ENCODE assay signal across 9 cellular contexts in genomic region chr4:54659213-54660144, GRCh38. TPM values are rescaled to one million over a fixed set of nuclear protein-coding genes. Genes with fewer than 3 reads are reported as not detected.
DNase-seq lines count a peak whose midpoint lies in the region; ATAC-seq, FAIRE-seq and TF ChIP-seq lines count a peak whose summit lies in the region.
"Had no signal": no experiment of that assay in that cellular context is flagged by ENCODE, and none has a peak within 500 bp of the region (broad histone marks: within the 10 kb centered on the region; RNA-seq: fewer than 3 reads in every experiment).

No MANE protein-coding gene starts in this region.

- H3K4me1 ChIP-seq in A549 (0 out of 3 replicates have a peak, but pooled peaks cover 3% of the 10 kb centered on the region), GM23338 (ENCODE audit: insufficient read depth) (peaks cover 37% of the 10 kb centered on the region), PC-9 (replicated peaks; ENCODE audit: insufficient read depth) (no peaks in the 10 kb centered on the region)

- peak overlapping the region; percentile 41 for H3K4me3 ChIP-seq in A549
- H3K4me3 ChIP-seq in GM23338: peak overlapping the region; percentile 96
- H3K4me3 ChIP-seq in PC-9: no peak overlapping the region

- no peak for TF ChIP-seq RAD21 in A549 (conservative IDR thresholded peaks at IDR 0.05 in 1 of 2, IDR thresholded peaks at IDR 0.05 in 1 of 2)

- no peaks in the 10 kb centered on the region for H3K9me3 ChIP-seq in A549
- H3K9me3 ChIP-seq in PC-9 (ENCODE audit: insufficient read depth, low read depth): no peaks in the 10 kb centered on the region

- H3K36me3 Mint-ChIP-seq in GM23338 (ENCODE audit: low read depth): no peaks in the 10 kb centered on the region; the same call in 2 of the 3 replicates
- H3K36me3 Mint-ChIP-seq in activated naive CD8-positive, alpha-beta T cell treated with anti-CD3 and anti-CD28 coated beads, Interleukin-2, amount 50 U/mL, for 24 hours (ENCODE audit: low read depth): peaks cover 1% of the 10 kb centered on the region
- no peaks in the 10 kb centered on the region for H3K36me3 Mint-ChIP-seq in immature natural killer cell
- H3K36me3 Mint-ChIP-seq in stimulated activated naive B cell treated with anti-CD40 and anti-IgM and Interleukin-4, amounts not matched to agents 10 μg/mL and 1 μg/mL and 100 μg/mL, for 72 hours: peaks cover 0 to 2% of the 10 kb centered on the region in 2 donors

- H3K27ac Mint-ChIP-seq in GM23338: no peak overlapping the region
- peak overlapping the region; percentile 32 for H3K27ac Mint-ChIP-seq in activated naive CD8-positive, alpha-beta T cell treated with anti-CD3 and anti-CD28 coated beads, Interleukin-2, amount 50 U/mL, for 24 hours
- H3K27ac Mint-ChIP-seq in immature natural killer cell: peak overlapping the region in 4 of 6 donors; percentile 12 to 42 (median 20)
- H3K27ac Mint-ChIP-seq in stimulated activated naive B cell treated with anti-CD40 and anti-IgM and Interleukin-4, amounts not matched to agents 10 μg/mL and 1 μg/mL and 100 μg/mL, for 72 hours: peak overlapping the region; percentile 42

- TF ChIP-seq CTCF in A549 (IDR thresholded peaks at IDR 0.05) (no peak), GM23338 (conservative IDR thresholded peaks at IDR 0.05; ENCODE audit: low read depth in 2 of 2) (no peak), PC-9 (conservative IDR thresholded peaks at IDR 0.05) (no peak)

- ATAC-seq in A549 (peak in 1 of 2 experiments; percentile 13; a peak in 1 of 6 replicates), GM23338 (no peak; the same call in 2 of the 3 replicates), GM21786 (IDR thresholded peaks at IDR 0.05; ENCODE audit: unreplicated experiment) (no peak), GM21390 (IDR thresholded peaks at IDR 0.05; ENCODE audit: unreplicated experiment) (no peak)
- no peak for ATAC-seq in activated naive CD8-positive, alpha-beta T cell treated with anti-CD3 and anti-CD28 coated beads, Interleukin-2, amount 50 U/mL, for 24 hours
- no peak for ATAC-seq in stimulated activated naive B cell treated with anti-CD40 and anti-IgM and Interleukin-4, amounts not matched to agents 10 μg/mL and 1 μg/mL and 100 μg/mL, for 72 hours (replicated peaks)

- H3K4me1 Mint-ChIP-seq in GM23338: peaks cover 39% of the 10 kb centered on the region
- peaks cover 12% of the 10 kb centered on the region for H3K4me1 Mint-ChIP-seq in activated naive CD8-positive, alpha-beta T cell treated with anti-CD3 and anti-CD28 coated beads, Interleukin-2, amount 50 U/mL, for 24 hours
- H3K4me1 Mint-ChIP-seq in immature natural killer cell: peaks cover 28 to 34% of the 10 kb centered on the region in 2 donors
- peaks cover 17 to 38% of the 10 kb centered on the region in 2 donors for H3K4me1 Mint-ChIP-seq in stimulated activated naive B cell treated with anti-CD40 and anti-IgM and Interleukin-4, amounts not matched to agents 10 μg/mL and 1 μg/mL and 100 μg/mL, for 72 hours

- intact Hi-C loops in PC-9 (cut with micrococcal nuclease; ENCODE audit: unreplicated experiment): no loop called here

- peak overlapping the region; percentile 86 for H3K4me3 Mint-ChIP-seq in GM23338
- H3K4me3 Mint-ChIP-seq in activated naive CD8-positive, alpha-beta T cell treated with anti-CD3 and anti-CD28 coated beads, Interleukin-2, amount 50 U/mL, for 24 hours: peak overlapping the region; percentile 73
- H3K4me3 Mint-ChIP-seq in immature natural killer cell: peak overlapping the region; percentile 79 to 88 (median 86)
- peak overlapping the region; percentile 88 to 95 for H3K4me3 Mint-ChIP-seq in stimulated activated naive B cell treated with anti-CD40 and anti-IgM and Interleukin-4, amounts not matched to agents 10 μg/mL and 1 μg/mL and 100 μg/mL, for 72 hours

- TF ChIP-seq EP300 in A549 (IDR thresholded peaks at IDR 0.05): no peak

- no peak for DNase-seq in A549 (ENCODE audit: low read depth in 1 of 2, low spot score in 1 of 2)
- peak; percentile 26 for DNase-seq in GM23338 (ENCODE audit: low spot score)
- no peak for DNase-seq in activated naive CD8-positive, alpha-beta T cell treated with anti-CD3 and anti-CD28 coated beads, Interleukin-2, amount 50 U/mL, for 24 hours
- DNase-seq in immature natural killer cell: no peak
- no peak for DNase-seq in stimulated activated naive B cell treated with anti-CD40 and anti-IgM and Interleukin-4, amounts not matched to agents 10 μg/mL and 1 μg/mL and 100 μg/mL, for 72 hours
- DNase-seq in PC-9: no peak

- H3K27me3 ChIP-seq in GM23338 (ENCODE audit: insufficient read depth) (peaks cover 46% of the 10 kb centered on the region), PC-9 (ENCODE audit: insufficient read depth, low read depth) (no peaks in the 10 kb centered on the region)

- H4K20me1 ChIP-seq in GM23338 (replicated peaks; ENCODE audit: insufficient read depth): peaks cover 37% of the 10 kb centered on the region
- no peaks in the 10 kb centered on the region for H4K20me1 ChIP-seq in PC-9 (ENCODE audit: insufficient read depth)

- 11% methylated on average over 23 of the region's 23 CpGs for WGBS in A549 (ENCODE audit: missing lambda C conversion rate)

- H3K9me3 Mint-ChIP-seq in GM23338 (no peaks in the 10 kb centered on the region), immature natural killer cell (no peaks in the 10 kb centered on the region)
- no peaks in the 10 kb centered on the region for H3K9me3 Mint-ChIP-seq in activated naive CD8-positive, alpha-beta T cell treated with anti-CD3 and anti-CD28 coated beads, Interleukin-2, amount 50 U/mL, for 24 hours
- H3K9me3 Mint-ChIP-seq in stimulated activated naive B cell treated with anti-CD40 and anti-IgM and Interleukin-4, amounts not matched to agents 10 μg/mL and 1 μg/mL and 100 μg/mL, for 72 hours: no peaks in the 10 kb centered on the region

- POLR2A ChIA-PET in A549 (lab: Yijun Ruan, JAX) (no interaction called here), PC-9 (lab: Charles Lee; ENCODE audit: unreplicated experiment) (no interaction called here)

- H2AFZ ChIP-seq in GM23338 (peak overlapping the region; percentile 93), PC-9 (no peak overlapping the region)

- CTCF ChIA-PET in A549 (lab: Yijun Ruan, JAX): interaction anchor here (0.6 kb wide), 1 partner anchor 1786 kb away, joined by 3 read pairs; no protein-coding TSS in a partner anchor
- CTCF ChIA-PET in PC-9 (lab: Charles Lee): no interaction called here

- no peak for FAIRE-seq in A549 (lab: Jason Lieb, UNC)
- FAIRE-seq: bronchial epithelial cell had no signal

- no peak for TF ChIP-seq POLR2A in A549 (IDR thresholded peaks at IDR 0.05; ENCODE audit: low read length)

- BruUV-seq in PC-9 (replicated peaks; lab: Mats Ljungman, UMichigan): no TSS peak

- H3K9me2 ChIP-seq in GM23338 (ENCODE audit: insufficient read depth): no peaks in the 10 kb centered on the region
- H3K9me2 ChIP-seq in PC-9 (ENCODE audit: insufficient read depth): no peaks in the 10 kb centered on the region

- H3K27me3 Mint-ChIP-seq in GM23338 (ENCODE audit: insufficient read depth, low read depth, poor library complexity): peaks cover 45% of the 10 kb centered on the region
- H3K27me3 Mint-ChIP-seq in activated naive CD8-positive, alpha-beta T cell treated with anti-CD3 and anti-CD28 coated beads, Interleukin-2, amount 50 U/mL, for 24 hours: peaks cover 62% of the 10 kb centered on the region
- H3K27me3 Mint-ChIP-seq in immature natural killer cell (ENCODE audit: low read depth in 3 of 3): peaks cover 11 to 26% (median 15%) of the 10 kb centered on the region in 3 donors
- H3K27me3 Mint-ChIP-seq in stimulated activated naive B cell treated with anti-CD40 and anti-IgM and Interleukin-4, amounts not matched to agents 10 μg/mL and 1 μg/mL and 100 μg/mL, for 72 hours: peaks cover 55 to 79% of the 10 kb centered on the region in 2 donors

- peaks cover 50% of the 10 kb centered on the region for H3K79me2 ChIP-seq in GM23338 (replicated peaks; ENCODE audit: insufficient read depth)
- no peaks in the 10 kb centered on the region for H3K79me2 ChIP-seq in PC-9 (ENCODE audit: low read depth)

- H3K36me3 ChIP-seq in GM23338 (ENCODE audit: insufficient read depth): no peaks in the 10 kb centered on the region
- H3K36me3 ChIP-seq in PC-9 (ENCODE audit: low read depth): no peaks in the 10 kb centered on the region

- H3F3A ChIP-seq in GM23338 (replicated peaks; ENCODE audit: low read depth) (0 out of 2 replicates have a peak, but pooled peaks cover 2% of the 10 kb centered on the region), PC-9 (ENCODE audit: insufficient read depth, low read depth) (no peaks in the 10 kb centered on the region)

- H3K27ac ChIP-seq in A549 (no peak overlapping the region), GM23338 (ENCODE audit: low read depth) (no peak overlapping the region), PC-9 (no peak overlapping the region)

- H3K4me2 ChIP-seq in A549: peak overlapping the region; percentile 81
- H3K4me2 ChIP-seq in GM23338: peak overlapping the region; percentile 100
- no peak overlapping the region for H3K4me2 ChIP-seq in PC-9

TF ChIP-seq in A549, 52 proteins besides CTCF, POLR2A, EP300 and RAD21 (continues in another document):
- no peak for TF ChIP-seq RFX5 (IDR thresholded peaks at IDR 0.05)

TF ChIP-seq in GM23338, 12 proteins besides CTCF, POLR2A, EP300 and RAD21 (continues in another document):
- no peak for TF ChIP-seq POLR2AphosphoS5 (IDR thresholded peaks at IDR 0.05; ENCODE audit: low read depth)
- TF ChIP-seq EZH2 (IDR thresholded peaks at IDR 0.05; ENCODE audit: low read depth, unreplicated experiment): peak; percentile 25
- no peak for TF ChIP-seq JUNB (IDR thresholded peaks at IDR 0.05; ENCODE audit: unreplicated experiment)
- TF ChIP-seq ZNF331 (CRISPR knock-in tag; IDR thresholded peaks at IDR 0.05; ENCODE audit: low read depth): no peak

RNA-seq across cellular contexts. Expression of gene KIT, which starts 1.7 kb away (rescaled TPM):
- polyA plus RNA-seq in A549 (2011; rRNA removed) (not detected in 2 replicates), A549 (2017; fragmentation: RNase III; extraction: RNeasy Plus Mini Kit Qiagen cat#74134 plus additional on column Dnase treatment) (not detected in 3 replicates), GM23338 (2016; fragmentation: Nextera tagmentation; extraction: Ambion mirVana) (8.7 and 9.0 TPM in 2 replicates), immature natural killer cell (1 to 10 TPM; 6.7 to 9.8 (median 6.8) TPM)
- polyA plus RNA-seq in A549 (2012; cell fraction: cytosol; rRNA removed): not detected in 2 replicates
- polyA plus RNA-seq in A549 (2012; cell fraction: nucleus; rRNA removed): not detected in 2 replicates
- not detected in 2 replicates for polyA minus RNA-seq in A549 (2011; rRNA and poly(A)+ RNA removed)
- 26.8 and 28.4 TPM in 2 replicates for total RNA-seq in GM23338 (2014; rRNA removed; shearing (Covaris generic))
- total RNA-seq in PC-9 (2021): not detected in 2 replicates
